26 cellular contexts compared by ENCODE assay signal in the genomic region with DNA sequence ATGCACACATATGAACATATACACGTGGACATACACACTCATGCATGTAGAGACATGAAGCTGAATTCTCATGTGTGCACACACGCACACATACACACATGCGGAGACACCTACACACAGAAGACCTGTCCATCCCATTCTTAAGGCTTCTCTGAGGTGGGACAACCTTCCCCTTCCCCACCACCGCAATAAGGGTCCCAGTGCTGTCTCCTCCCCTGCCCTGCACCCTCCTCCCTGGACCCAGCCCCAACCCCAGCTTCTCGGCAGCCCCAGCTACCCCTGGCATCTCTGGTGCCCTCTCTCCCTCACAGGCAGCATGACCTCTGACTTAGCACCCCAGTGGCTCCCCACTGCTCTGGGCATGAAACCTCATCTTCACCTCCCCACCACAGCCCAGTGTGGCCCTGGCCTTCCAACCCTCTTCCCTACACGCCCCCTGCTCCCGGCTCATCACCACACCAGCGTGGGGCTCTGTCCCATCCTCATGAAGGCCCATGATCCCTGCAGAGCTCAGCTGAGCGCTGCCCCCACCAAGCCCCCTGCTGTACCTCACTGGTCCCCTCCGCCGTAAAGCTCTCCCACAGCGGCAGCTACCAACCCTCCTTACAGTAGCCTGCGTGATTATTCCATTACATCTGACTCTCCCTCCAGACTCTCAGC.
DNase-seq lines count a peak whose midpoint lies in the region; ATAC-seq, FAIRE-seq and TF ChIP-seq lines count a peak whose summit lies in the region.
"Had no signal": no experiment of that assay in that cellular context is flagged by ENCODE, and none has a peak within 500 bp of the region (broad histone marks: within the 10 kb centered on the region; RNA-seq: fewer than 3 reads in every experiment).

No MANE protein-coding gene starts in this region.

- no peaks in the 10 kb centered on the region for H4K20me1 ChIP-seq in H9 (ENCODE audit: control insufficient read depth, insufficient read depth, insufficient read length)

- ATAC-seq in HG03135 (IDR thresholded peaks at IDR 0.05; ENCODE audit: unreplicated experiment) = no peak

- H3K27ac Mint-ChIP-seq in H9 (peak overlapping the region in 1 of 3 experiments; percentile 57; a peak in 2 of 7 replicates), glutamatergic neuron (ENCODE audit: unreplicated experiment) (no peak overlapping the region)
- H3K27ac Mint-ChIP-seq: HFFc6 had no signal

- WGBS in H9 (ENCODE audit: extremely low coverage, insufficient read length, low lambda C conversion rate) = no CpG with 5 or more reads among the region's 13 CpGs
- 86% methylated on average over 13 of the region's 13 CpGs for WGBS in esophagus muscularis mucosa
- WGBS in neuronal stem cell (ENCODE audit: extremely low coverage in 2 of 2, insufficient read length in 2 of 2, insufficient replicate concordance in 1 of 2), 2 donors = no CpG with 5 or more reads among the region's 13 CpGs

- no peaks in the 10 kb centered on the region for H3K79me2 ChIP-seq in H9 (ENCODE audit: insufficient read depth, low read length)

- H2AK5ac ChIP-seq in H9 (ENCODE audit: insufficient read length, low read length) (no peak overlapping the region), neuronal stem cell (ENCODE audit: low read depth, low read length) (no peak overlapping the region)

- no peak overlapping the region for H2BK15ac ChIP-seq in H9 (ENCODE audit: low read depth, low read length)
- no peak overlapping the region for H2BK15ac ChIP-seq in neuronal stem cell (ENCODE audit: low read length)

- H3K4me3 Mint-ChIP-seq in H9 = no peak overlapping the region
- no peak overlapping the region for H3K4me3 Mint-ChIP-seq in glutamatergic neuron (ENCODE audit: unreplicated experiment)
- H3K4me3 Mint-ChIP-seq: CD14-positive monocyte; CD8-positive, alpha-beta memory T cell; HFFc6 had no signal

- H3K4me2 ChIP-seq in H9 (ENCODE audit: insufficient read depth, insufficient read length, low read length) = no peak overlapping the region
- no peak overlapping the region for H3K4me2 ChIP-seq in neuronal stem cell (ENCODE audit: insufficient read depth, low read length, poor library complexity, severe bottlenecking)

- H3K9ac ChIP-seq in H9 (ENCODE audit: extremely low read depth, insufficient read length, low read length) (no peak overlapping the region), neuronal stem cell (ENCODE audit: low read depth, low read length, poor library complexity) (no peak overlapping the region)

- no peak overlapping the region for H4K5ac ChIP-seq in H9 (ENCODE audit: insufficient read length, low read depth, low read length)

- H3K9me3 ChIP-seq in H9 (ENCODE audit: control insufficient read depth, low read depth, low read length) (no peaks in the 10 kb centered on the region), esophagus muscularis mucosa (no peaks in the 10 kb centered on the region), neuronal stem cell (replicated peaks in 1 of 2; ENCODE audit: control insufficient read depth in 2 of 2, insufficient read depth in 1 of 2, low read depth in 1 of 2, low read length in 2 of 2) (peaks cover 0 to 8% of the 10 kb centered on the region in 2 donors)
- H3K9me3 ChIP-seq: BE2C had no signal

- no peak for FAIRE-seq in frontal cortex (lab: Jason Lieb, UNC)
- FAIRE-seq: H54, RCC 7860 had no signal

- H3K14ac ChIP-seq in H9 (ENCODE audit: insufficient read depth, low read length) (peak overlapping the region; percentile 24; the same call in 1 of the 2 replicates), neuronal stem cell (ENCODE audit: low read length) (no peak overlapping the region)

- intact Hi-C loops in esophagus muscularis mucosa (cut with DNase I) = no loop called here

- H2BK12ac ChIP-seq in H9 (ENCODE audit: insufficient read length, low read depth, low read length) (no peak overlapping the region), neuronal stem cell (ENCODE audit: low read length) (no peak overlapping the region)

- H3K18ac ChIP-seq in H9 (ENCODE audit: insufficient read length, low read depth, low read length) (no peak overlapping the region), neuronal stem cell (ENCODE audit: low read length) (peak overlapping the region; percentile 55)

- no peak overlapping the region for H2AFZ ChIP-seq in H9 (ENCODE audit: low read length)
- H2AFZ ChIP-seq in neuronal stem cell (ENCODE audit: low read length) = no peak overlapping the region

- TF ChIP-seq CTCF in H9 (conservative IDR thresholded peaks at IDR 0.05) (no peak), esophagus muscularis mucosa (IDR thresholded peaks at IDR 0.05) (no peak), glutamatergic neuron (IDR thresholded peaks at IDR 0.05; ENCODE audit: partially characterized antibody, unreplicated experiment) (no peak)

- H3K79me1 ChIP-seq in H9 (ENCODE audit: insufficient read depth, low read depth, low read length, poor library complexity, severe bottlenecking) (no peaks in the 10 kb centered on the region), neuronal stem cell (ENCODE audit: low read depth, low read length) (no peaks in the 10 kb centered on the region)

- H3K4me1 ChIP-seq in H9 (ENCODE audit: insufficient read depth, low read length) (no peaks in the 10 kb centered on the region), esophagus muscularis mucosa (no peaks in the 10 kb centered on the region), neuronal stem cell (ENCODE audit: control insufficient read depth in 2 of 2, insufficient read depth in 1 of 2, low read depth in 1 of 2, low read length in 2 of 2) (peaks cover 0 to 3% of the 10 kb centered on the region in 2 donors)

- H3K23me2 ChIP-seq in H9 (ENCODE audit: insufficient read length, low read depth, low read length, poor library complexity, severe bottlenecking) = no peaks in the 10 kb centered on the region

- H4K8ac ChIP-seq in H9 (replicated peaks; ENCODE audit: insufficient read length, low read depth, low read length) = no peak overlapping the region
- H4K8ac ChIP-seq in neuronal stem cell (ENCODE audit: low read depth, low read length) = no peak overlapping the region

- TF ChIP-seq EP300 in esophagus muscularis mucosa (IDR thresholded peaks at IDR 0.05) = no peak

- no peaks in the 10 kb centered on the region; the same call in none of the 2 replicates for H3K27me3 Mint-ChIP-seq in H9 (ENCODE audit: low read depth)
- peaks cover 3% of the 10 kb centered on the region for H3K27me3 Mint-ChIP-seq in glutamatergic neuron (ENCODE audit: unreplicated experiment)

- DNase-seq in H9 (no peak), esophagus muscularis mucosa (ENCODE audit: extremely low spot score) (peak; percentile 84), neuronal stem cell (ENCODE audit: low spot score) (no peak), frontal cortex (ENCODE audit: low spot score in 2 of 2) (no peak), kidney glomerular epithelial cell (lab: John Stamatoyannopoulos, UW) (no peak), glutamatergic neuron (no peak)
- DNase-seq: ACHN; BE2C; Calu3; CD8-positive, alpha-beta memory T cell; DMS153; DND-41; HFFc6; KBM-7; MV-4-11; NCI-H1105; NCI-H1436 treated with DMSO at 0.1 percent for 48 hours; NCI-H187 treated with DMSO at 0.1 percent for 48 hours; NCI-H524; NCI-H774; SIG-M5 had no signal

- no peak overlapping the region for H3T11ph ChIP-seq in H9 (ENCODE audit: low read length)

- H3K9me3 Mint-ChIP-seq in H9 = no peaks in the 10 kb centered on the region
- H3K9me3 Mint-ChIP-seq in glutamatergic neuron (ENCODE audit: unreplicated experiment) = peaks cover 4% of the 10 kb centered on the region

- no peak overlapping the region for H4K91ac ChIP-seq in H9 (ENCODE audit: insufficient read length, low read depth, low read length)
- H4K91ac ChIP-seq in neuronal stem cell (ENCODE audit: low read depth, low read length, poor library complexity) = no peak overlapping the region

- TF ChIP-seq POLR2A in esophagus muscularis mucosa (IDR thresholded peaks at IDR 0.05; ENCODE audit: low read depth) = no peak

- H3K4ac ChIP-seq in H9 (ENCODE audit: low read depth, low read length) (no peak overlapping the region), neuronal stem cell (ENCODE audit: low read length) (no peak overlapping the region)

- no peak overlapping the region for H2BK5ac ChIP-seq in H9 (ENCODE audit: insufficient read length, low read length)
- H2BK5ac ChIP-seq in neuronal stem cell (ENCODE audit: low read length) = no peak overlapping the region

- H3K4me3 ChIP-seq in esophagus muscularis mucosa (no peak overlapping the region), neuronal stem cell (ENCODE audit: low read length in 2 of 2) (no peak overlapping the region)
- H3K4me3 ChIP-seq: SK-N-MC had no signal

- H2BK120ac ChIP-seq in H9 (ENCODE audit: low read depth, low read length, poor library complexity, severe bottlenecking) = no peak overlapping the region
- no peak overlapping the region for H2BK120ac ChIP-seq in neuronal stem cell (ENCODE audit: low read depth, low read length)

- H3K27ac ChIP-seq in H9 (ENCODE audit: insufficient read length, low read depth, low read length) (no peak overlapping the region), esophagus muscularis mucosa (replicated peaks in 1 of 4) (no peak overlapping the region), neuronal stem cell (replicated peaks; ENCODE audit: low read length) (no peak overlapping the region)
- H3K27ac ChIP-seq: SK-N-MC had no signal

- H3K36me3 ChIP-seq in esophagus muscularis mucosa (no peaks in the 10 kb centered on the region), neuronal stem cell (replicated peaks in 1 of 2; ENCODE audit: control insufficient read depth in 2 of 2, insufficient read depth in 2 of 2, low read length in 2 of 2) (no peaks in the 10 kb centered on the region)
- H3K36me3 ChIP-seq: BE2C had no signal

- H3K36me3 Mint-ChIP-seq in H9 (ENCODE audit: insufficient read depth in 1 of 3, low read depth in 3 of 3) = no peaks in the 10 kb centered on the region
- peaks cover 8% of the 10 kb centered on the region for H3K36me3 Mint-ChIP-seq in glutamatergic neuron (ENCODE audit: unreplicated experiment)
- H3K36me3 Mint-ChIP-seq: CD14-positive monocyte; CD8-positive, alpha-beta memory T cell had no signal

- no peak overlapping the region for H3K23ac ChIP-seq in H9 (ENCODE audit: insufficient read length, low read depth, low read length)
- no peak overlapping the region for H3K23ac ChIP-seq in neuronal stem cell (ENCODE audit: low read depth, low read length, poor library complexity)

- H3K4me1 Mint-ChIP-seq in H9 (peaks cover 0 to 4% of the 10 kb centered on the region in 2 experiments; a peak in 1 of 4 replicates), glutamatergic neuron (ENCODE audit: low read depth, unreplicated experiment) (peaks cover 5% of the 10 kb centered on the region)
- H3K4me1 Mint-ChIP-seq: CD14-positive monocyte; CD8-positive, alpha-beta memory T cell had no signal

- H3K27me3 ChIP-seq in H9 (ENCODE audit: insufficient read depth, low read length) = no peaks in the 10 kb centered on the region
- H3K27me3 ChIP-seq in esophagus muscularis mucosa = peaks cover 0 to 37% (median 0%) of the 10 kb centered on the region in 4 donors
- H3K27me3 ChIP-seq in neuronal stem cell (ENCODE audit: control insufficient read depth in 3 of 3, insufficient read depth in 3 of 3, low read depth in 1 of 3, low read length in 3 of 3) = no peaks in the 10 kb centered on the region
- H3K27me3 ChIP-seq: BE2C had no signal

- no peak overlapping the region for H2BK20ac ChIP-seq in H9 (ENCODE audit: low read depth, low read length, poor library complexity, severe bottlenecking)

- H3K56ac ChIP-seq in H9 (ENCODE audit: insufficient read length, low read depth, low read length) = no peak overlapping the region
